ENCODE assay signal across 14 cellular contexts in the genomic region with DNA sequence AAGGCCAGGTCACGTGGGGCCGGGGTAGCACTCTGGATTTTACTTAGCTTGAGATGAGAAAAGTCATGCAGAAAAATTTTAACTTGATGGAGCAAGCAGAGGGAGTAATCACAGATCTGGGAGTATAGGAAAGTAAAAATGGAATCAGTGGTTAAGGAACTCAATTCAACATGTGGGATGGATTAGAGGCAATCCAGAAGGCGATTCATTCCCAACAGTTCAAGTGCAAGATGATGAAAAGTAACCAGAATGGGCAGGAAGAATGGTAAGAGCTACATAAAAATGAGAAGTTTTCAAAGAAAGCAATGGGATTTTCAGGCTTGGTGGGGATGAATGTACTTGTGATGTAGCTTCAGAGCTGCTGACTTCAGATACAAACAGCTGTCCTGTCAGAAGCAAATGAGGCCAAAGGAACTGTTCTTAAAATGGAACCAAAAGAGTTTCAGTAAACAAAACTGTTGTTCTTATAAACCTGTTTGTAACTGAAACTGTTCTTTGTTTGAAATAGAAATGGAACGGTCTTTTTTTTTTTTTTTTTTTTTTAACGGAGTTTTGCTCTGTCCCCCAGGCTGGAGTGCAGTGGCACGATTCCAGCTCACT. TPM values are rescaled to one million over a fixed set of nuclear protein-coding genes. Genes with fewer than 3 reads are reported as not detected.
DNase-seq lines count a peak whose midpoint lies in the region; ATAC-seq and TF ChIP-seq lines count a peak whose summit lies in the region.
"Had no signal": no experiment of that assay in that cellular context is flagged by ENCODE, and none has a peak within 500 bp of the region (broad histone marks: within the 10 kb centered on the region; RNA-seq: fewer than 3 reads in every experiment).

No MANE protein-coding gene starts in this region.

- no peak overlapping the region for H3K4ac ChIP-seq in mesenchymal stem cell (ENCODE audit: low read depth in 1 of 2, low read length in 2 of 2)

- H3K9me3 ChIP-seq in mesenchymal stem cell (ENCODE audit: control insufficient read depth, low read length) (no peaks in the 10 kb centered on the region), suprapubic skin (no peaks in the 10 kb centered on the region)
- H3K9me3 ChIP-seq: stomach had no signal

- H2BK12ac ChIP-seq in mesenchymal stem cell (ENCODE audit: low read length in 2 of 2), result no peak overlapping the region

- no peak overlapping the region for H2BK5ac ChIP-seq in mesenchymal stem cell (ENCODE audit: low read depth, low read length, poor library complexity, severe bottlenecking)

- no peak overlapping the region for H3K14ac ChIP-seq in mesenchymal stem cell (ENCODE audit: low read length in 2 of 2)

- H2BK120ac ChIP-seq in mesenchymal stem cell (ENCODE audit: low read depth, low read length), result no peak overlapping the region

- peak overlapping the region; percentile 14 for H3K9ac ChIP-seq in mesenchymal stem cell (ENCODE audit: low read length)

- no peak overlapping the region for H4K8ac ChIP-seq in mesenchymal stem cell (ENCODE audit: low read length)

- H3K4me1 ChIP-seq in mesenchymal stem cell (ENCODE audit: control insufficient read depth, insufficient read depth, low read depth, low read length) (no peaks in the 10 kb centered on the region), suprapubic skin (peaks cover 15% of the 10 kb centered on the region)

- ATAC-seq in GM19468 (IDR thresholded peaks at IDR 0.05; ENCODE audit: extremely low read depth, unreplicated experiment) (peak; percentile 58), HG03442 (IDR thresholded peaks at IDR 0.05; ENCODE audit: unreplicated experiment) (peak; percentile 50)
- ATAC-seq: naive thymus-derived CD8-positive, alpha-beta T cell; right cardiac atrium had no signal

- H2AFZ ChIP-seq in mesenchymal stem cell (ENCODE audit: low read depth, low read length), result no peak overlapping the region

- TF ChIP-seq EP300 in suprapubic skin (IDR thresholded peaks at IDR 0.05), result no peak

- H3K36me3 ChIP-seq in mesenchymal stem cell (ENCODE audit: control insufficient read depth in 1 of 2, insufficient read depth in 2 of 2, low read depth in 1 of 2, low read length in 2 of 2), result no peaks in the 10 kb centered on the region
- no peaks in the 10 kb centered on the region for H3K36me3 ChIP-seq in suprapubic skin
- H3K36me3 ChIP-seq: stomach had no signal

- H2BK15ac ChIP-seq in mesenchymal stem cell (ENCODE audit: low read depth, poor library complexity, severe bottlenecking), result no peak overlapping the region

- TF ChIP-seq CTCF in GM12864 (IDR thresholded peaks at IDR 0.05; ENCODE audit: low read depth, low read length, missing control alignments) (no peak), suprapubic skin (IDR thresholded peaks at IDR 0.05) (no peak)

- 96% methylated on average over 4 of the region's 6 CpGs for WGBS in mesenchymal stem cell
- WGBS in suprapubic skin, result 77% methylated on average over 6 of the region's 6 CpGs

- no peaks in the 10 kb centered on the region for H3K27me3 ChIP-seq in mesenchymal stem cell (ENCODE audit: control insufficient read depth in 1 of 2, insufficient read depth in 1 of 2, low read length in 2 of 2)
- no peaks in the 10 kb centered on the region for H3K27me3 ChIP-seq in suprapubic skin
- H3K27me3 ChIP-seq: stomach had no signal

- no peak overlapping the region for H3K27ac ChIP-seq in mesenchymal stem cell (ENCODE audit: low read length, poor library complexity, severe bottlenecking)
- H3K27ac ChIP-seq in suprapubic skin, result no peak overlapping the region

- H3K23ac ChIP-seq in mesenchymal stem cell (ENCODE audit: low read length in 2 of 2), result no peak overlapping the region

- H3K18ac ChIP-seq in mesenchymal stem cell (ENCODE audit: low read depth in 1 of 2, low read length in 2 of 2), result no peak overlapping the region

- H3K4me2 ChIP-seq in mesenchymal stem cell (ENCODE audit: low read length, poor library complexity, severe bottlenecking), result no peak overlapping the region

- H3K79me1 ChIP-seq in mesenchymal stem cell (replicated peaks; ENCODE audit: low read length, poor library complexity, severe bottlenecking), result no peaks in the 10 kb centered on the region

- no peak for TF ChIP-seq POLR2A in suprapubic skin (IDR thresholded peaks at IDR 0.05)

- H2AK5ac ChIP-seq in mesenchymal stem cell (ENCODE audit: low read length, severe bottlenecking), result no peak overlapping the region

- DNase-seq in GM12864 (ENCODE audit: low read depth) (peak; percentile 74), mesenchymal stem cell (peak; percentile 14), SIG-M5 treated with dmso at 0.1 percent for 504 hours (lab: John Stamatoyannopoulos, UW; ENCODE audit: unreplicated experiment) (no peak), EL (no peak), kidney glomerular epithelial cell (lab: John Stamatoyannopoulos, UW) (no peak), suprapubic skin (ENCODE audit: low spot score in 2 of 2) (no peak)
- DNase-seq: activated effector memory CD4-positive, alpha-beta T cell treated with Interleukin-2 at 50 U/mL for 16 hours; naive thymus-derived CD8-positive, alpha-beta T cell; NCI-H2171 treated with DMSO at 0.1 percent for 48 hours; OCI-M1; right cardiac atrium; stomach had no signal

- no peak overlapping the region for H4K91ac ChIP-seq in mesenchymal stem cell (ENCODE audit: low read length)

- no peak overlapping the region for H3K4me3 ChIP-seq in GM12864 (ENCODE audit: low read depth, low read length)
- no peak overlapping the region for H3K4me3 ChIP-seq in mesenchymal stem cell (ENCODE audit: insufficient read depth in 1 of 2, low read depth in 1 of 2, low read length in 2 of 2)
- H3K4me3 ChIP-seq in suprapubic skin, result no peak overlapping the region
- H3K4me3 ChIP-seq: stomach had no signal

RNA-seq across cellular contexts. Expression of a gene that starts 5.6 kb away (rescaled TPM):
- 30.7 TPM for polyA plus RNA-seq in mesenchymal stem cell (2013, experiment 1 of 2)
- 31.3 TPM for polyA plus RNA-seq in mesenchymal stem cell (2013, experiment 2 of 2)
- 10 to 100 TPM; 12.9 to 14.8 (median 13.8) TPM for total RNA-seq in suprapubic skin

RNA-seq across cellular contexts. Expression of a gene that starts 10.4 kb away (rescaled TPM):
- polyA plus RNA-seq in mesenchymal stem cell (2013, experiment 1 of 2), result 29.5 TPM
- 28.4 TPM for polyA plus RNA-seq in mesenchymal stem cell (2013, experiment 2 of 2)
- total RNA-seq in suprapubic skin, result 10 to 100 TPM; 30.7 to 41.9 (median 34.9) TPM

Comparison
In these comparisons a context has a peak if more than half of its experiments do, and no peak if none do; other contexts are left out.
1. DNase-seq: peak in GM12864 (single experiment) and mesenchymal stem cell (single experiment); none in SIG-M5 treated with dmso at 0.1 percent for 504 hours (single experiment), EL (single experiment), kidney glomerular epithelial cell (single experiment) and suprapubic skin (0 of 2).